Comparison of ENCODE assay signal across 1 cellular context in the genomic region with DNA sequence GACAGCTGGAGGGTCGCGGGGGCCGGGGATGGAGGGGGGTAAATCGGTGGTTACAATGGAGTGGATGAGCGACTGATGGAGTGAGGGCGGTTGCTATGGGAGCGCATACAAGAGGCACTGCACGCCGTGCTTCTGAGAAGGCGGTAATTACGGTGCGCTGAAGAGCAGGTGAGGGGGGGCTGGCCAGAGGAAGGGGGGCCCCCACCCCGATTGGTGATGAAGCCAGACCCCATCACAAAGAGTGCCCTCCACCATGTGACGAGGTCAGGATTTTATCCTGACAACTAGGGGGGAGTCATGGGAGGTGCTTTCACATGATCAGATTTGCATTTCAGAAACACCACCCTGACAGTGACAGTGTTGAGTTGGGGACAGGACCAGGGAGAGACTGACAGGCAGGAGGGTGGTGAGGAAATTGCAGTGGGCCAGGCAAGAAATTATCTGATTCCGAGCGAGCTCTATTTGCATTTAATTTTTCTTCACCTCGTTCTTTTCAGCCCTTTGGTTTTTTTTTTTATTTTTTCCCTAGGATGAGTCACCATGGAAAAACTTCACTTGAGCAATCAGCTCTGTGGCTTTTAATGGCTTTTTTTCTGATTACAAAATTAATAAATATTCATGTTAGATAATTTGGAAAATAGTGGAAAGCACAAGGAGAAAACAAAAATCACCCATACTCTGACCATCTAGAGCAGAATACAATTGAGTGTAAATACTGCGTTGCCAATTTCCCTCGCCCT.
TF ChIP-seq lines count a peak whose summit lies in the region.

No MANE protein-coding gene starts in this region.

TF ChIP-seq in K562, 482 proteins besides CTCF, POLR2A, EP300 and RAD21 (continued from another document):
- TF ChIP-seq, protein P1, sequence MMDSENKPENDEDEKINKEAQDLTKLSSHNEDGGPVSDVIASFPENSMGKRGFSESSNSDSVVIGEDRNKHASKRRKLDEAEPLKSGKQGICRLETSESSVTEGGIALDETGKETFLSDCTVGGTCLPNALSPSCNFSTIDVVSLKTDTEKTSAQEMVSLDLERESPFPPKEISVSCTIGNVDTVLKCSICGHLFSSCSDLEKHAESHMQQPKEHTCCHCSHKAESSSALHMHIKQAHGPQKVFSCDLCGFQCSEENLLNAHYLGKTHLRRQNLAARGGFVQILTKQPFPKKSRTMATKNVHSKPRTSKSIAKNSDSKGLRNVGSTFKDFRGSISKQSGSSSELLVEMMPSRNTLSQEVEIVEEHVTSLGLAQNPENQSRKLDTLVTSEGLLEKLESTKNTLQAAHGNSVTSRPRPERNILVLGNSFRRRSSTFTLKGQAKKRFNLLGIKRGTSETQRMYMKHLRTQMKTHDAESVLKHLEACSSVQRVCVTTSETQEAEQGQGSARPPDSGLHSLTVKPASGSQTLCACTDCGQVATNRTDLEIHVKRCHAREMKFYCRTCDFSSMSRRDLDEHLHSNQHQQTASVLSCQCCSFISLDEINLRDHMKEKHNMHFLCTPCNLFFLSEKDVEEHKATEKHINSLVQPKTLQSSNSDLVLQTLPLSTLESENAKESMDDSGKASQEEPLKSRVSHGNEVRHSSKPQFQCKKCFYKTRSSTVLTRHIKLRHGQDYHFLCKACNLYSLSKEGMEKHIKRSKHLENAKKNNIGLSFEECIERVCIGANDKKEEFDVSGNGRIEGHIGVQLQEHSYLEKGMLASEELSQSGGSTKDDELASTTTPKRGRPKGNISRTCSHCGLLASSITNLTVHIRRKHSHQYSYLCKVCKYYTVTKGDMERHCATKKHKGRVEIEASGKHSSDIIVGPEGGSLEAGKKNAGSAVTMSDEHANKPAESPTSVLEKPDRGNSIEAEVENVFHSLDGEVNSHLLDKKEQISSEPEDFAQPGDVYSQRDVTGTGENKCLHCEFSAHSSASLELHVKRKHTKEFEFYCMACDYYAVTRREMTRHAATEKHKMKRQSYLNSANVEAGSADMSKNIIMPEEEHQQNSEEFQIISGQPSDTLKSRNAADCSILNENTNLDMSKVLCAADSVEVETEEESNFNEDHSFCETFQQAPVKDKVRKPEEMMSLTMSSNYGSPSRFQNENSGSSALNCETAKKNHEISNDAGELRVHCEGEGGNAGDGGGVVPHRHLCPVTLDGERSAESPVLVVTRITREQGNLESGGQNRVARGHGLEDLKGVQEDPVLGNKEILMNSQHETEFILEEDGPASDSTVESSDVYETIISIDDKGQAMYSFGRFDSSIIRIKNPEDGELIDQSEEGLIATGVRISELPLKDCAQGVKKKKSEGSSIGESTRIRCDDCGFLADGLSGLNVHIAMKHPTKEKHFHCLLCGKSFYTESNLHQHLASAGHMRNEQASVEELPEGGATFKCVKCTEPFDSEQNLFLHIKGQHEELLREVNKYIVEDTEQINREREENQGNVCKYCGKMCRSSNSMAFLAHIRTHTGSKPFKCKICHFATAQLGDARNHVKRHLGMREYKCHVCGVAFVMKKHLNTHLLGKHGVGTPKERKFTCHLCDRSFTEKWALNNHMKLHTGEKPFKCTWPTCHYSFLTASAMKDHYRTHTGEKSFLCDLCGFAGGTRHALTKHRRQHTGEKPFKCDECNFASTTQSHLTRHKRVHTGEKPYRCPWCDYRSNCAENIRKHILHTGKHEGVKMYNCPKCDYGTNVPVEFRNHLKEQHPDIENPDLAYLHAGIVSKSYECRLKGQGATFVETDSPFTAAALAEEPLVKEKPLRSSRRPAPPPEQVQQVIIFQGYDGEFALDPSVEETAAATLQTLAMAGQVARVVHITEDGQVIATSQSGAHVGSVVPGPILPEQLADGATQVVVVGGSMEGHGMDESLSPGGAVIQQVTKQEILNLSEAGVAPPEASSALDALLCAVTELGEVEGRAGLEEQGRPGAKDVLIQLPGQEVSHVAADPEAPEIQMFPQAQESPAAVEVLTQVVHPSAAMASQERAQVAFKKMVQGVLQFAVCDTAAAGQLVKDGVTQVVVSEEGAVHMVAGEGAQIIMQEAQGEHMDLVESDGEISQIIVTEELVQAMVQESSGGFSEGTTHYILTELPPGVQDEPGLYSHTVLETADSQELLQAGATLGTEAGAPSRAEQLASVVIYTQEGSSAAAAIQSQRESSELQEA (IDR thresholded peaks at IDR 0.05; ENCODE audit: low read depth) = no peak
- no peak for TF ChIP-seq MYBL2 (IDR thresholded peaks at IDR 0.05; ENCODE audit: low read depth)
- no peak for TF ChIP-seq MYBL2 (CRISPR knock-in tag; IDR thresholded peaks at IDR 0.05; ENCODE audit: borderline replicate concordance)
- 0 out of 2 replicates have a peak, but pooled peaks have one; percentile 12 for TF ChIP-seq CEBPB (tag; IDR thresholded peaks at IDR 0.05)
- TF ChIP-seq ZNF184 (CRISPR knock-in tag; IDR thresholded peaks at IDR 0.05) = no peak
- TF ChIP-seq NR2C1 (IDR thresholded peaks at IDR 0.05) = no peak
- TF ChIP-seq NR2C1 (tag; IDR thresholded peaks at IDR 0.05) = no peak
- no peak for TF ChIP-seq SIN3B (IDR thresholded peaks at IDR 0.05; ENCODE audit: low read depth)
- TF ChIP-seq, protein P2, sequence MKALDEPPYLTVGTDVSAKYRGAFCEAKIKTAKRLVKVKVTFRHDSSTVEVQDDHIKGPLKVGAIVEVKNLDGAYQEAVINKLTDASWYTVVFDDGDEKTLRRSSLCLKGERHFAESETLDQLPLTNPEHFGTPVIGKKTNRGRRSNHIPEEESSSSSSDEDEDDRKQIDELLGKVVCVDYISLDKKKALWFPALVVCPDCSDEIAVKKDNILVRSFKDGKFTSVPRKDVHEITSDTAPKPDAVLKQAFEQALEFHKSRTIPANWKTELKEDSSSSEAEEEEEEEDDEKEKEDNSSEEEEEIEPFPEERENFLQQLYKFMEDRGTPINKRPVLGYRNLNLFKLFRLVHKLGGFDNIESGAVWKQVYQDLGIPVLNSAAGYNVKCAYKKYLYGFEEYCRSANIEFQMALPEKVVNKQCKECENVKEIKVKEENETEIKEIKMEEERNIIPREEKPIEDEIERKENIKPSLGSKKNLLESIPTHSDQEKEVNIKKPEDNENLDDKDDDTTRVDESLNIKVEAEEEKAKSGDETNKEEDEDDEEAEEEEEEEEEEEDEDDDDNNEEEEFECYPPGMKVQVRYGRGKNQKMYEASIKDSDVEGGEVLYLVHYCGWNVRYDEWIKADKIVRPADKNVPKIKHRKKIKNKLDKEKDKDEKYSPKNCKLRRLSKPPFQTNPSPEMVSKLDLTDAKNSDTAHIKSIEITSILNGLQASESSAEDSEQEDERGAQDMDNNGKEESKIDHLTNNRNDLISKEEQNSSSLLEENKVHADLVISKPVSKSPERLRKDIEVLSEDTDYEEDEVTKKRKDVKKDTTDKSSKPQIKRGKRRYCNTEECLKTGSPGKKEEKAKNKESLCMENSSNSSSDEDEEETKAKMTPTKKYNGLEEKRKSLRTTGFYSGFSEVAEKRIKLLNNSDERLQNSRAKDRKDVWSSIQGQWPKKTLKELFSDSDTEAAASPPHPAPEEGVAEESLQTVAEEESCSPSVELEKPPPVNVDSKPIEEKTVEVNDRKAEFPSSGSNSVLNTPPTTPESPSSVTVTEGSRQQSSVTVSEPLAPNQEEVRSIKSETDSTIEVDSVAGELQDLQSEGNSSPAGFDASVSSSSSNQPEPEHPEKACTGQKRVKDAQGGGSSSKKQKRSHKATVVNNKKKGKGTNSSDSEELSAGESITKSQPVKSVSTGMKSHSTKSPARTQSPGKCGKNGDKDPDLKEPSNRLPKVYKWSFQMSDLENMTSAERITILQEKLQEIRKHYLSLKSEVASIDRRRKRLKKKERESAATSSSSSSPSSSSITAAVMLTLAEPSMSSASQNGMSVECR (CRISPR knock-in tag; IDR thresholded peaks at IDR 0.05) = no peak
- TF ChIP-seq ASH1L (IDR thresholded peaks at IDR 0.05; ENCODE audit: borderline replicate concordance, low read depth, partially characterized antibody) = no peak
- TF ChIP-seq, protein P3, sequence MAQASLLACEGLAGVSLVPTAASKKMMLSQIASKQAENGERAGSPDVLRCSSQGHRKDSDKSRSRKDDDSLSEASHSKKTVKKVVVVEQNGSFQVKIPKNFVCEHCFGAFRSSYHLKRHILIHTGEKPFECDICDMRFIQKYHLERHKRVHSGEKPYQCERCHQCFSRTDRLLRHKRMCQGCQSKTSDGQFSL (CRISPR knock-in tag; IDR thresholded peaks at IDR 0.05) = no peak
- TF ChIP-seq, protein P3 (tag; IDR thresholded peaks at IDR 0.05) = no peak
- TF ChIP-seq ZNF384 (IDR thresholded peaks at IDR 0.05; ENCODE audit: low read depth, low read length) = peak; percentile 42; the same call in 1 of the 2 replicates
- TF ChIP-seq CREBBP (IDR thresholded peaks at IDR 0.05; ENCODE audit: low read depth, low read length) = no peak
- no peak for TF ChIP-seq NBN (IDR thresholded peaks at IDR 0.05; ENCODE audit: low read depth)
- no peak for TF ChIP-seq PTTG1 (tag; IDR thresholded peaks at IDR 0.05; ENCODE audit: low read depth)
- no peak for TF ChIP-seq ZNF124 (CRISPR knock-in tag; IDR thresholded peaks at IDR 0.05)
- TF ChIP-seq JUNB (CRISPR knock-in tag; conservative IDR thresholded peaks at IDR 0.05) = no peak
- TF ChIP-seq GATAD2B (IDR thresholded peaks at IDR 0.05; ENCODE audit: borderline replicate concordance) = no peak
- TF ChIP-seq CEBPG (CRISPR knock-in tag; IDR thresholded peaks at IDR 0.05) = no peak
- peak in 1 of 2 experiments; percentile 72; a peak in 2 of 4 replicates for TF ChIP-seq CEBPG (tag; conservative IDR thresholded peaks at IDR 0.05 in 1 of 2, IDR thresholded peaks at IDR 0.05 in 1 of 2)
- TF ChIP-seq HSF4 (CRISPR knock-in tag; IDR thresholded peaks at IDR 0.05; ENCODE audit: borderline replicate concordance) = no peak
- TF ChIP-seq, protein P4, sequence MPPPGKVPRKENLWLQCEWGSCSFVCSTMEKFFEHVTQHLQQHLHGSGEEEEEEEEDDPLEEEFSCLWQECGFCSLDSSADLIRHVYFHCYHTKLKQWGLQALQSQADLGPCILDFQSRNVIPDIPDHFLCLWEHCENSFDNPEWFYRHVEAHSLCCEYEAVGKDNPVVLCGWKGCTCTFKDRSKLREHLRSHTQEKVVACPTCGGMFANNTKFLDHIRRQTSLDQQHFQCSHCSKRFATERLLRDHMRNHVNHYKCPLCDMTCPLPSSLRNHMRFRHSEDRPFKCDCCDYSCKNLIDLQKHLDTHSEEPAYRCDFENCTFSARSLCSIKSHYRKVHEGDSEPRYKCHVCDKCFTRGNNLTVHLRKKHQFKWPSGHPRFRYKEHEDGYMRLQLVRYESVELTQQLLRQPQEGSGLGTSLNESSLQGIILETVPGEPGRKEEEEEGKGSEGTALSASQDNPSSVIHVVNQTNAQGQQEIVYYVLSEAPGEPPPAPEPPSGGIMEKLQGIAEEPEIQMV (tag; conservative IDR thresholded peaks at IDR 0.05; ENCODE audit: low read depth) = no peak
- no peak for TF ChIP-seq ZNF561 (CRISPR knock-in tag; conservative IDR thresholded peaks at IDR 0.05)
- TF ChIP-seq, protein P5, sequence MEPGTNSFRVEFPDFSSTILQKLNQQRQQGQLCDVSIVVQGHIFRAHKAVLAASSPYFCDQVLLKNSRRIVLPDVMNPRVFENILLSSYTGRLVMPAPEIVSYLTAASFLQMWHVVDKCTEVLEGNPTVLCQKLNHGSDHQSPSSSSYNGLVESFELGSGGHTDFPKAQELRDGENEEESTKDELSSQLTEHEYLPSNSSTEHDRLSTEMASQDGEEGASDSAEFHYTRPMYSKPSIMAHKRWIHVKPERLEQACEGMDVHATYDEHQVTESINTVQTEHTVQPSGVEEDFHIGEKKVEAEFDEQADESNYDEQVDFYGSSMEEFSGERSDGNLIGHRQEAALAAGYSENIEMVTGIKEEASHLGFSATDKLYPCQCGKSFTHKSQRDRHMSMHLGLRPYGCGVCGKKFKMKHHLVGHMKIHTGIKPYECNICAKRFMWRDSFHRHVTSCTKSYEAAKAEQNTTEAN (CRISPR knock-in tag; IDR thresholded peaks at IDR 0.05) = no peak
- TF ChIP-seq POLR2AphosphoS5 (IDR thresholded peaks at IDR 0.05; ENCODE audit: control insufficient read depth, insufficient read depth, low read depth, low read length) = no peak
- TF ChIP-seq MCM7 (IDR thresholded peaks at IDR 0.05) = no peak
